Comparison of ENCODE assay signal across 8 cellular contexts in genomic region chrX:51459125-51459524, GRCh38. TPM values are rescaled to one million over a fixed set of nuclear protein-coding genes. Genes with fewer than 3 reads are reported as not detected.
DNase-seq lines count a peak whose midpoint lies in the region; ATAC-seq and TF ChIP-seq lines count a peak whose summit lies in the region.

No MANE protein-coding gene starts in this region.

- H3K4me3 ChIP-seq in GM23248 (no peak overlapping the region), left lung (no peak overlapping the region), gastroesophageal sphincter (no peak overlapping the region), aorta (ENCODE audit: low read length in 2 of 2) (no peak overlapping the region)

- H3K4me1 ChIP-seq in GM23248 (ENCODE audit: insufficient read depth) (no peaks in the 10 kb centered on the region), left lung (no peaks in the 10 kb centered on the region), gastroesophageal sphincter (no peaks in the 10 kb centered on the region), aorta (ENCODE audit: control insufficient read depth in 1 of 2, insufficient read depth in 2 of 2, low read length in 2 of 2) (no peaks in the 10 kb centered on the region)

- peaks cover 31% of the 10 kb centered on the region for H3K4me1 Mint-ChIP-seq in WTC11

- no peak overlapping the region for H3K4me2 ChIP-seq in GM23248 (ENCODE audit: unreplicated experiment)

- 77 to 83% methylated on average over 1 of the region's 1 CpG for WGBS in GM23248 (ENCODE audit: low coverage in 1 of 2, low lambda C conversion rate in 2 of 2, missing lambda C conversion rate in 2 of 2), 2 experiments
- 40% methylated on average over 1 of the region's 1 CpG; no CpG with 5 or more reads in 1 of the 2 donors for whole genome bisulfite sequencing in gastroesophageal sphincter (ENCODE audit: low coverage in 1 of 2), 2 donors
- WGBS in aorta, 2 donors, result 42 to 43% methylated on average over 1 of the region's 1 CpG

- TF ChIP-seq CTCF in WTC11 (IDR thresholded peaks at IDR 0.05), result peak; percentile 45
- peak; percentile 16 to 26 for TF ChIP-seq CTCF in left lung (IDR thresholded peaks at IDR 0.05)
- TF ChIP-seq CTCF in gastroesophageal sphincter (IDR thresholded peaks at IDR 0.05), result peak in 1 of 4 experiments; percentile 43

- H3K27me3 ChIP-seq in GM23248 (replicated peaks; ENCODE audit: insufficient read depth), result no peaks in the 10 kb centered on the region
- H3K27me3 ChIP-seq in left lung, result no peaks in the 10 kb centered on the region
- H3K27me3 ChIP-seq in gastroesophageal sphincter, result no peaks in the 10 kb centered on the region
- no peaks in the 10 kb centered on the region for H3K27me3 ChIP-seq in aorta (ENCODE audit: control insufficient read depth in 1 of 2, insufficient read depth in 2 of 2, low read length in 1 of 2)

- no peak overlapping the region for H3K27ac Mint-ChIP-seq in WTC11

- TF ChIP-seq EP300 in gastroesophageal sphincter (IDR thresholded peaks at IDR 0.05), result no peak

- H3K9me3 Mint-ChIP-seq in WTC11, result peaks cover 5% of the 10 kb centered on the region; the same call in 1 of the 2 replicates

- intact Hi-C loops in left lung (cut with DNase I) (no loop called here), aorta (cut with DNase I) (loop anchor here in 1 of 2 donors (5.0 kb wide), 1 partner anchor 122 kb away; no protein-coding TSS in a partner anchor)

- no peaks in the 10 kb centered on the region for H4K20me1 ChIP-seq in GM23248 (ENCODE audit: insufficient read depth)

- in situ Hi-C loops in GM23248 (cut with MboI), result no loop called here

- no peaks in the 10 kb centered on the region for H3K36me3 Mint-ChIP-seq in WTC11

- H3K9ac ChIP-seq in GM23248, result no peak overlapping the region

- no peak for TF ChIP-seq POLR2A in gastroesophageal sphincter (IDR thresholded peaks at IDR 0.05)

- no peak overlapping the region for H2AFZ ChIP-seq in GM23248

- no peaks in the 10 kb centered on the region for H3F3A ChIP-seq in GM23248 (ENCODE audit: insufficient read depth)

- no peaks in the 10 kb centered on the region for H3K79me2 ChIP-seq in GM23248 (ENCODE audit: insufficient read depth)

- no peaks in the 10 kb centered on the region for H3K9me2 ChIP-seq in GM23248 (ENCODE audit: insufficient read depth)

- DNase-seq in COLO668 (lab: John Stamatoyannopoulos, UW; ENCODE audit: unreplicated experiment) (peak; percentile 3), GM23248 (peak; percentile 44), WTC11 (ENCODE audit: low spot score) (peak; percentile 19), left lung (no peak), aorta (no peak)

- no peaks in the 10 kb centered on the region for H3K9me3 ChIP-seq in GM23248 (ENCODE audit: low read depth)
- H3K9me3 ChIP-seq in left lung, result no peaks in the 10 kb centered on the region
- H3K9me3 ChIP-seq in gastroesophageal sphincter, result no peaks in the 10 kb centered on the region
- H3K9me3 ChIP-seq in aorta (ENCODE audit: control insufficient read depth, low read length), result no peaks in the 10 kb centered on the region

- POLR2A ChIA-PET in WTC11 (lab: Charles Lee), result no interaction called here

- no peak overlapping the region for H3K4me3 Mint-ChIP-seq in WTC11

- CTCF ChIA-PET in WTC11 (lab: Charles Lee), result interaction anchor here (0.6 to 3.9 kb wide), 10 partner anchors 12 to 315 kb away, joined by 3 to 23 read pairs (median 4); partner anchors contain the start of gene NUDT10

- H3K27me3 Mint-ChIP-seq in WTC11 (ENCODE audit: low read depth), result no peaks in the 10 kb centered on the region

- H3K36me3 ChIP-seq in GM23248 (ENCODE audit: low read depth) (no peaks in the 10 kb centered on the region), left lung (no peaks in the 10 kb centered on the region), gastroesophageal sphincter (no peaks in the 10 kb centered on the region), aorta (ENCODE audit: control insufficient read depth in 1 of 2, insufficient read depth in 2 of 2, low read length in 1 of 2) (no peaks in the 10 kb centered on the region)

- ATAC-seq in WTC11, result no peak
- ATAC-seq in left lung, result no peak
- ATAC-seq in HG03280 (IDR thresholded peaks at IDR 0.05; ENCODE audit: unreplicated experiment), result no peak
- ATAC-seq in gastroesophageal sphincter, result no peak
- ATAC-seq in HG03432 (IDR thresholded peaks at IDR 0.05; ENCODE audit: unreplicated experiment), result no peak
- ATAC-seq in aorta (ENCODE audit: low FRiP score), result no peak

- H3K27ac ChIP-seq in GM23248, result no peak overlapping the region
- no peak overlapping the region for H3K27ac ChIP-seq in left lung
- no peak overlapping the region for H3K27ac ChIP-seq in gastroesophageal sphincter
- no peak overlapping the region for H3K27ac ChIP-seq in aorta (ENCODE audit: low read depth in 1 of 2, low read length in 2 of 2)

TF ChIP-seq in WTC11, 78 proteins besides CTCF, POLR2A, EP300 and RAD21:
- TF ChIP-seq CREB1 (CRISPR knock-in tag; IDR thresholded peaks at IDR 0.05) (no peak), GTF2I (CRISPR knock-in tag; conservative IDR thresholded peaks at IDR 0.05) (peak; percentile 58; the same call in 1 of the 2 replicates)
TF ChIP-seq in WTC11: peak in this region for 1.

RNA-seq across cellular contexts. Expression of gene NUDT11, which starts 37.3 kb away (rescaled TPM):
- total RNA-seq in GM23248 (2014; rRNA removed; shearing (Covaris generic)), result 12.0 and 12.4 TPM in 2 replicates
- 8.1 and 8.2 TPM in 2 replicates for polyA plus RNA-seq in GM23248 (2016; fragmentation: Nextera tagmentation; extraction: Ambion mirVana)
- 24.3 to 27.8 TPM (median 25.1 TPM) in 3 replicates for total RNA-seq in WTC11 (2021)
- total RNA-seq in left lung, result under 1 TPM; 0.58 to 0.93 TPM
- 1 to 10 TPM; 2.4 to 5.1 (median 3.8) TPM for total RNA-seq in gastroesophageal sphincter
- total RNA-seq in aorta, result 1 to 10 TPM; 1.4 to 2.1 TPM
- polyA plus RNA-seq in aorta, result 1 to 10 TPM; 2.4 to 4.9 TPM

Comparison
In these comparisons a context has a peak if more than half of its experiments do, and no peak if none do; other contexts are left out.
1. DNase-seq: peak in COLO668 (single experiment), GM23248 (single experiment) and WTC11 (single experiment); none in left lung (0 of 2) and aorta (0 of 2).